ENCODE assay signal across 17 cellular contexts in the genomic region with DNA sequence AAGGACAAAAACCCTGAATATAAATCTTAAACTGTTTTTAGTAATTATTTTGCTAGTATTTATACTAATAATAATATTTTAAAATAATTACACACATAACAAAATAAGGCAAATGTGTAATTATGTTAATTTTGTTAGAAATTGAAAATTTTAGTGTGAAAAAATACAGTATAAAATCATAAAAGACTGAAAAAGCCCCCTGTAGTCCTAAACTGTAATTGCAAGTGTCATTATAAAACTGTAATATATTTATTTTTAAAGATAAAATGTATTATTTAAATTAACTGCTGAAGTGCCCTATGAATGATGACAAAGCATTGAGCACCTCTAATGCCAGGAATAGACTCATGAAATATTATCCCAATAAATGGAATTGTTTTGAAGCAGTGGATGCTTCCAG.
A peak's percentile ranks its signal among the peaks of the same experiment; 100 is the strongest.
DNase-seq lines count a peak whose midpoint lies in the region; FAIRE-seq and TF ChIP-seq lines count a peak whose summit lies in the region.
"Had no signal": no experiment of that assay in that cellular context is flagged by ENCODE, and none has a peak within 500 bp of the region (broad histone marks: within the 10 kb centered on the region; RNA-seq: fewer than 3 reads in every experiment).

No MANE protein-coding gene starts in this region.

- H4K20me1 ChIP-seq in PC-9 (ENCODE audit: insufficient read depth), result no peaks in the 10 kb centered on the region

- TF ChIP-seq CTCF in A673 (conservative IDR thresholded peaks at IDR 0.05; ENCODE audit: low read depth, low read length), result 0 out of 2 replicates have a peak, but pooled peaks have one; percentile 13
- TF ChIP-seq CTCF in PC-9 (conservative IDR thresholded peaks at IDR 0.05), result peak; percentile 36
- TF ChIP-seq CTCF in endodermal cell (conservative IDR thresholded peaks at IDR 0.05), result peak; percentile 50
- TF ChIP-seq CTCF in neural crest cell (conservative IDR thresholded peaks at IDR 0.05), result peak; percentile 48
- no peak for TF ChIP-seq CTCF in D721Med (IDR thresholded peaks at IDR 0.05; ENCODE audit: insufficient read depth, missing control alignments)

- H3K4me1 Mint-ChIP-seq in endodermal cell, result no peaks in the 10 kb centered on the region
- no peaks in the 10 kb centered on the region for H3K4me1 Mint-ChIP-seq in neural crest cell
- H3K4me1 Mint-ChIP-seq in CD8-positive, alpha-beta memory T cell, result no peaks in the 10 kb centered on the region
- H3K4me1 Mint-ChIP-seq: B cell; CD4-positive, alpha-beta memory T cell; IgD-negative memory B cell had no signal

- H3K36me3 Mint-ChIP-seq in endodermal cell (ENCODE audit: low read depth) (no peaks in the 10 kb centered on the region), neural crest cell (ENCODE audit: low read depth) (no peaks in the 10 kb centered on the region)
- no peaks in the 10 kb centered on the region for H3K36me3 Mint-ChIP-seq in CD8-positive, alpha-beta memory T cell
- H3K36me3 Mint-ChIP-seq: CD4-positive, alpha-beta memory T cell had no signal

- no peak for FAIRE-seq in D721Med (lab: Jason Lieb, UNC)
- FAIRE-seq: GM12878 had no signal

- POLR2A ChIA-PET in A673 (lab: Charles Lee; ENCODE audit: low non-redundant PET), result no interaction called here
- POLR2A ChIA-PET in PC-9 (lab: Charles Lee; ENCODE audit: unreplicated experiment), result no interaction called here
- POLR2A ChIA-PET in CD8-positive, alpha-beta memory T cell (lab: Charles Lee), result no interaction called here

- H3K27ac Mint-ChIP-seq in endodermal cell, result no peak overlapping the region
- H3K27ac Mint-ChIP-seq in neural crest cell (ENCODE audit: unreplicated experiment), result no peak overlapping the region
- no peak overlapping the region for H3K27ac Mint-ChIP-seq in CD8-positive, alpha-beta memory T cell
- H3K27ac Mint-ChIP-seq: B cell; CD4-positive, alpha-beta memory T cell; IgD-negative memory B cell had no signal

- DNase-seq in A673 (ENCODE audit: low spot score) (no peak), PC-9 (no peak), endodermal cell (no peak), neural crest cell (ENCODE audit: low read depth, low spot score) (no peak), D721Med (ENCODE audit: insufficient read length, low spot score) (no peak), NCI-H2029 treated with DMSO at 0.1 percent for 48 hours (lab: John Stamatoyannopoulos, UW) (no peak)
- no peak for DNase-seq in CD8-positive, alpha-beta memory T cell
- DNase-seq: CD4-positive, alpha-beta memory T cell; DMS79 treated with DMSO at 0.1 percent for 48 hours; H7; NCI-H187 treated with DMSO at 0.1 percent for 48 hours; NCI-H526 treated with DMSO at 0.1 percent for 48 hours had no signal

- peaks cover 24% of the 10 kb centered on the region for H3K9me3 Mint-ChIP-seq in endodermal cell
- no peaks in the 10 kb centered on the region for H3K9me3 Mint-ChIP-seq in neural crest cell
- peaks cover 1 to 15% (median 3%) of the 10 kb centered on the region in 5 donors for H3K9me3 Mint-ChIP-seq in CD8-positive, alpha-beta memory T cell

- H3K9me2 ChIP-seq in PC-9 (ENCODE audit: insufficient read depth), result no peaks in the 10 kb centered on the region

- H2AFZ ChIP-seq in PC-9, result no peak overlapping the region

- CTCF ChIA-PET in A673 (lab: Charles Lee), result no interaction called here
- CTCF ChIA-PET in PC-9 (lab: Charles Lee), result no interaction called here
- CTCF ChIA-PET in CD8-positive, alpha-beta memory T cell (lab: Charles Lee), result no interaction called here

- BruUV-seq in A673 (replicated peaks; lab: Mats Ljungman, UMichigan) (no TSS peak), PC-9 (replicated peaks; lab: Mats Ljungman, UMichigan) (no TSS peak)

- H3K27ac ChIP-seq in A673 (ENCODE audit: low read depth, low read length, poor library complexity, severe bottlenecking) (no peak overlapping the region), PC-9 (no peak overlapping the region), endodermal cell (ENCODE audit: low read depth, low read length) (no peak overlapping the region)
- H3K27ac ChIP-seq in CD8-positive, alpha-beta memory T cell (ENCODE audit: low read depth, low read length), result no peak overlapping the region
- H3K27ac ChIP-seq: RWPE1, SJSA1 had no signal

- H3K4me3 ChIP-seq in A673 (ENCODE audit: low read depth, low read length, poor library complexity, severe bottlenecking) (no peak overlapping the region), PC-9 (no peak overlapping the region), endodermal cell (ENCODE audit: low read length) (no peak overlapping the region)
- no peak overlapping the region for H3K4me3 ChIP-seq in CD8-positive, alpha-beta memory T cell (ENCODE audit: low read length)
- H3K4me3 ChIP-seq: GM12878, SJSA1 had no signal

- H3K9me3 ChIP-seq in A673 (ENCODE audit: low read depth, low read length, poor library complexity, severe bottlenecking), result no peaks in the 10 kb centered on the region
- peaks cover 4% of the 10 kb centered on the region; the same call in 1 of the 2 replicates for H3K9me3 ChIP-seq in PC-9 (ENCODE audit: insufficient read depth, low read depth)
- peaks cover 38% of the 10 kb centered on the region for H3K9me3 ChIP-seq in endodermal cell (ENCODE audit: control insufficient read depth, low read length)
- no peaks in the 10 kb centered on the region for H3K9me3 ChIP-seq in CD8-positive, alpha-beta memory T cell (ENCODE audit: low read length)
- H3K9me3 ChIP-seq: SJSA1 had no signal

- H3K4me3 Mint-ChIP-seq in endodermal cell, result no peak overlapping the region
- H3K4me3 Mint-ChIP-seq in neural crest cell, result no peak overlapping the region
- H3K4me3 Mint-ChIP-seq in CD8-positive, alpha-beta memory T cell, result no peak overlapping the region
- H3K4me3 Mint-ChIP-seq: B cell; CD4-positive, alpha-beta memory T cell; IgD-negative memory B cell had no signal

- H3K4me1 ChIP-seq in A673 (ENCODE audit: insufficient read depth, low read length, poor library complexity, severe bottlenecking), result no peaks in the 10 kb centered on the region
- no peaks in the 10 kb centered on the region for H3K4me1 ChIP-seq in PC-9 (replicated peaks; ENCODE audit: insufficient read depth)
- no peaks in the 10 kb centered on the region for H3K4me1 ChIP-seq in endodermal cell (ENCODE audit: control insufficient read depth, insufficient read depth, low read length)
- H3K4me1 ChIP-seq in CD8-positive, alpha-beta memory T cell (ENCODE audit: insufficient read depth, low read length), result no peaks in the 10 kb centered on the region
- H3K4me1 ChIP-seq: SJSA1 had no signal

- H3K27me3 Mint-ChIP-seq in endodermal cell (ENCODE audit: insufficient read depth), result no peaks in the 10 kb centered on the region
- no peaks in the 10 kb centered on the region for H3K27me3 Mint-ChIP-seq in neural crest cell (ENCODE audit: low read depth)
- H3K27me3 Mint-ChIP-seq in CD8-positive, alpha-beta memory T cell, result no peaks in the 10 kb centered on the region
- H3K27me3 Mint-ChIP-seq: B cell; CD4-positive, alpha-beta memory T cell; IgD-negative memory B cell had no signal

- H3K36me3 ChIP-seq in A673 (ENCODE audit: insufficient read depth, low read length, poor library complexity, severe bottlenecking) (no peaks in the 10 kb centered on the region), PC-9 (ENCODE audit: low read depth) (no peaks in the 10 kb centered on the region), endodermal cell (ENCODE audit: control insufficient read depth, insufficient read depth, low read length) (no peaks in the 10 kb centered on the region)
- H3K36me3 ChIP-seq in CD8-positive, alpha-beta memory T cell (ENCODE audit: insufficient read depth, low read length), result no peaks in the 10 kb centered on the region
- H3K36me3 ChIP-seq: SJSA1 had no signal

- no peaks in the 10 kb centered on the region for H3K27me3 ChIP-seq in A673 (replicated peaks; ENCODE audit: insufficient read depth, low read depth, low read length, poor library complexity)
- H3K27me3 ChIP-seq in PC-9 (ENCODE audit: insufficient read depth, low read depth), result no peaks in the 10 kb centered on the region
- no peaks in the 10 kb centered on the region for H3K27me3 ChIP-seq in endodermal cell (ENCODE audit: control insufficient read depth, insufficient read depth, low read length, poor library complexity, severe bottlenecking)
- H3K27me3 ChIP-seq in CD8-positive, alpha-beta memory T cell (ENCODE audit: insufficient read depth, low read length, poor library complexity, severe bottlenecking), result no peaks in the 10 kb centered on the region
- H3K27me3 ChIP-seq: SJSA1 had no signal

- H3K4me2 ChIP-seq in PC-9, result no peak overlapping the region

- H3F3A ChIP-seq in PC-9 (ENCODE audit: insufficient read depth, low read depth), result no peaks in the 10 kb centered on the region

- intact Hi-C loops in A673 (cut with micrococcal nuclease; ENCODE audit: unreplicated experiment) (no loop called here), PC-9 (cut with micrococcal nuclease; ENCODE audit: unreplicated experiment) (no loop called here)

- no peaks in the 10 kb centered on the region for H3K79me2 ChIP-seq in PC-9 (ENCODE audit: low read depth)

- no peak overlapping the region for H3K9ac ChIP-seq in endodermal cell (ENCODE audit: extremely low read depth, low read length, poor library complexity, severe bottlenecking)
